In the genomic region with DNA sequence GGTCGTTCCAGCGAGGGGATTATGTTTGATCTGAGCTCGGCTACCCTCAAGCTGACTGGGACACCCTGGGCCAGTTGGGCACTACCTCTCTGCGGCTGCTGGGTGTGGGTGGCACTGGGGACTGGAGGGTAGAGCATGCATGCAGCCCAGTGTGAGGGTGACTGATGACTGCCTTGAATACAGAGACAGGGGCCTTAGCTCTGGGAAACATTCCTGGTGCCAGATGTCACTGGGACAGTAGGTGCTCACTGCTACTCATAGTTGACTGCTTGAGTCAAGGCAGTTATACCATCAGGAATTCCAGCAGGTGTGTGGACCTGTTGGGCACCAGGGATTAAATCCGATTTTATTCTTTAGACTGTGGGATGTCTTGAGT, we compare ENCODE assay signal across 11 cellular contexts. TPM values are rescaled to one million over a fixed set of nuclear protein-coding genes. Genes with fewer than 3 reads are reported as not detected.
DNase-seq lines count a peak whose midpoint lies in the region; ATAC-seq and TF ChIP-seq lines count a peak whose summit lies in the region.
"Had no signal": no experiment of that assay in that cellular context is flagged by ENCODE, and none has a peak within 500 bp of the region (broad histone marks: within the 10 kb centered on the region; RNA-seq: fewer than 3 reads in every experiment).

No MANE protein-coding gene starts in this region.

- TF ChIP-seq CTCF in foreskin fibroblast (IDR thresholded peaks at IDR 0.05; ENCODE audit: low read depth, low read length) (no peak), smooth muscle cell (IDR thresholded peaks at IDR 0.05; ENCODE audit: borderline replicate concordance, insufficient read depth, poor library complexity, severe bottlenecking) (no peak)

- H3K9ac ChIP-seq in smooth muscle cell (ENCODE audit: low read depth): no peak overlapping the region

- H3F3A ChIP-seq in smooth muscle cell (ENCODE audit: low read depth): no peaks in the 10 kb centered on the region

- peak overlapping the region; percentile 92 for H2AFZ ChIP-seq in smooth muscle cell (ENCODE audit: low read depth)

- no peaks in the 10 kb centered on the region for H3K9me3 Mint-ChIP-seq in activated CD4-positive, alpha-beta T cell treated with anti-CD3 and anti-CD28 coated beads, Interleukin-2, amount 10 ng/mL, durations not matched to agents 7 days and 5 days

- POLR2A ChIA-PET in activated CD4-positive, alpha-beta T cell treated with anti-CD3 and anti-CD28 coated beads, Interleukin-2, amount 10 ng/mL, durations not matched to agents 7 days and 5 days (lab: Charles Lee): no interaction called here

- H4K20me1 ChIP-seq in smooth muscle cell (ENCODE audit: low read depth): peaks cover 49% of the 10 kb centered on the region

- H3K4me1 ChIP-seq in SJCRH30: peaks cover 7% of the 10 kb centered on the region; the same call in 1 of the 2 replicates
- peaks cover 9% of the 10 kb centered on the region for H3K4me1 ChIP-seq in smooth muscle cell (ENCODE audit: low read depth)

- peaks cover 11% of the 10 kb centered on the region for H3K36me3 Mint-ChIP-seq in activated CD4-positive, alpha-beta T cell treated with anti-CD3 and anti-CD28 coated beads, Interleukin-2, amount 10 ng/mL, durations not matched to agents 7 days and 5 days (ENCODE audit: low read depth)

- H3K4me1 Mint-ChIP-seq in activated CD4-positive, alpha-beta T cell treated with anti-CD3 and anti-CD28 coated beads, Interleukin-2, amount 10 ng/mL, durations not matched to agents 7 days and 5 days: peaks cover 25% of the 10 kb centered on the region

- CTCF ChIA-PET in activated CD4-positive, alpha-beta T cell treated with anti-CD3 and anti-CD28 coated beads, Interleukin-2, amount 10 ng/mL, durations not matched to agents 7 days and 5 days (lab: Charles Lee): no interaction called here

- H3K9me3 ChIP-seq in SJCRH30 (replicated peaks): no peaks in the 10 kb centered on the region
- H3K9me3 ChIP-seq in smooth muscle cell (replicated peaks; ENCODE audit: low read depth): no peaks in the 10 kb centered on the region

- peak overlapping the region; percentile 22 for H3K4me3 Mint-ChIP-seq in activated CD4-positive, alpha-beta T cell treated with anti-CD3 and anti-CD28 coated beads, Interleukin-2, amount 10 ng/mL, durations not matched to agents 7 days and 5 days

- ATAC-seq in HG02870 (IDR thresholded peaks at IDR 0.05; ENCODE audit: unreplicated experiment) (no peak), GM19395 (IDR thresholded peaks at IDR 0.05; ENCODE audit: unreplicated experiment) (no peak)

- DNase-seq in activated CD4-positive, alpha-beta T cell treated with anti-CD3 and anti-CD28 coated beads, Interleukin-2, amount 10 ng/mL, durations not matched to agents 7 days and 5 days: no peak
- no peak for DNase-seq in activated CD4-positive, alpha-beta T cell treated with anti-CD3 and anti-CD28 coated beads for 1 hour
- DNase-seq in SJCRH30: no peak
- DNase-seq in foreskin fibroblast: no peak
- DNase-seq in smooth muscle cell (lab: John Stamatoyannopoulos, UW; ENCODE audit: unreplicated experiment): no peak
- DNase-seq in AML-193 (lab: John Stamatoyannopoulos, UW): no peak

- H3K4me3 ChIP-seq in SJCRH30: peak overlapping the region; percentile 88
- peak overlapping the region; percentile 15 to 63 for H3K4me3 ChIP-seq in foreskin fibroblast (ENCODE audit: low read depth in 1 of 2, low read length in 2 of 2)
- H3K4me3 ChIP-seq in smooth muscle cell: peak overlapping the region; percentile 59

- peaks cover 92% of the 10 kb centered on the region for H3K27me3 Mint-ChIP-seq in activated CD4-positive, alpha-beta T cell treated with anti-CD3 and anti-CD28 coated beads, Interleukin-2, amount 10 ng/mL, durations not matched to agents 7 days and 5 days

- peak overlapping the region; percentile 73 for H3K27ac ChIP-seq in SJCRH30
- H3K27ac ChIP-seq in smooth muscle cell (ENCODE audit: low read depth): no peak overlapping the region
- H3K27ac ChIP-seq: C4-2B, cardiac muscle cell had no signal

- H3K36me3 ChIP-seq in SJCRH30: peaks cover 12% of the 10 kb centered on the region
- H3K36me3 ChIP-seq in smooth muscle cell (ENCODE audit: low read depth): no peaks in the 10 kb centered on the region
- H3K36me3 ChIP-seq: cardiac muscle cell had no signal

- peaks cover 9% of the 10 kb centered on the region; the same call in 1 of the 2 replicates for H3K27me3 ChIP-seq in SJCRH30
- H3K27me3 ChIP-seq in smooth muscle cell (ENCODE audit: low read depth): peaks cover 97% of the 10 kb centered on the region

- H3K27ac Mint-ChIP-seq in activated CD4-positive, alpha-beta T cell treated with anti-CD3 and anti-CD28 coated beads, Interleukin-2, amount 10 ng/mL, durations not matched to agents 7 days and 5 days: no peak overlapping the region

- no peaks in the 10 kb centered on the region for H3K79me2 ChIP-seq in smooth muscle cell (ENCODE audit: low read depth)

- H3K4me2 ChIP-seq in smooth muscle cell: peak overlapping the region; percentile 93

- WGBS in smooth muscle cell (ENCODE audit: low lambda C conversion rate): 24% methylated on average over 5 of the region's 5 CpGs

RNA-seq across cellular contexts. Expression of a gene that starts 1.7 kb away (rescaled TPM):
- not detected for total RNA-seq in activated CD4-positive, alpha-beta T cell treated with anti-CD3 and anti-CD28 coated beads, Interleukin-2, amount 10 ng/mL, durations not matched to agents 7 days and 5 days
- 7.3 and 9.2 TPM in 2 replicates for total RNA-seq in SJCRH30 (2014; rRNA removed; shearing (Covaris generic))
- total RNA-seq in smooth muscle cell: 0.81 and 1.3 TPM in 2 replicates
- polyA plus RNA-seq in smooth muscle cell: 1.9 and 3.3 TPM in 2 replicates
- total RNA-seq: cardiac muscle cell, liver had no signal
- polyA plus RNA-seq: cardiac muscle cell had no signal

RNA-seq across cellular contexts. Expression of a gene that starts 33.6 kb away (rescaled TPM):
- total RNA-seq in activated CD4-positive, alpha-beta T cell treated with anti-CD3 and anti-CD28 coated beads, Interleukin-2, amount 10 ng/mL, durations not matched to agents 7 days and 5 days: not detected
- 1.6 and 2.0 TPM in 2 replicates for total RNA-seq in SJCRH30 (2014; rRNA removed; shearing (Covaris generic))
- total RNA-seq in smooth muscle cell: not detected in 2 replicates
- polyA plus RNA-seq in smooth muscle cell: 0.59 and 2.0 TPM in 2 replicates
- total RNA-seq: liver had no signal
- polyA plus RNA-seq: cardiac muscle cell, liver had no signal
